In the genomic region with DNA sequence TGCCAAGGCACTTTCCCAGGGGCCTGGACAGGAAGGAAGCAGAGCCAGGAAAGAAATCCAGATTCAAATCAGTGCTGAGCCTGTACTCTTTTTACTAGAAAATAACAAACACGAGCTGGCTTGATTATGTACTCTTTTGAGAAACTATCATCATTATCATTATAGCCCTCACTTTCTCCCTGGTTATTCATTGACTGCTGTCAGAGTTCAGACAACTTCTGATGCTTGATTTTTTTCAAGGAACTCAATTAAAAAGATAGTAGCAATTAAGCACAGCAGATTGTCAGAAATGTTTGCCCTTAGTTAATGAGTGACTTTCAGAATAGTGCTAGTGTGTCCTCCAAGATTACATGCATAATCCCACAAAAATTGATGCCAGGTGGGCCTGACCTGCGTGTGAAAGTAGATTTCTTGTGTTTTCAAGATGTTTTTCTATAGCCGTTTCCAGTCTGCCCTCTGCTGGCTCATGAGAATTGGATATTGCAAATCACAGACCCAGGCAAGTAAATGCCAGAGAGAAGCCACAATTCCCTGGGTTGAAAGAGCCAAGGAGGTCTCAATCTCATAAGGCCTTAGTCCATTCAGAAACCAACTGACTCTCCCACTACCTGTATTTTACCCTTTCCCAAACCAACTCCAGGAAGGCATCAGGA, we compare ENCODE assay signal across 10 cellular contexts. TPM values are rescaled to one million over a fixed set of nuclear protein-coding genes. Genes with fewer than 3 reads are reported as not detected.
DNase-seq lines count a peak whose midpoint lies in the region; ATAC-seq, FAIRE-seq and TF ChIP-seq lines count a peak whose summit lies in the region.
"Had no signal": no experiment of that assay in that cellular context is flagged by ENCODE, and none has a peak within 500 bp of the region (broad histone marks: within the 10 kb centered on the region; RNA-seq: fewer than 3 reads in every experiment).

No MANE protein-coding gene starts in this region.

- WGBS in pancreas, 2 donors, result 2 to 3% methylated on average over 3 of the region's 3 CpGs

- no peaks in the 10 kb centered on the region for H4K20me1 ChIP-seq in KMS-11 (ENCODE audit: insufficient read depth)

- H3K36me3 Mint-ChIP-seq in brain, result no peaks in the 10 kb centered on the region

- H3K4me2 ChIP-seq in KMS-11, result no peak overlapping the region

- peak; percentile 53 for DNase-seq in DMS 273 (lab: John Stamatoyannopoulos, UW; ENCODE audit: unreplicated experiment)
- no peak for DNase-seq in DMS 273 treated with DMSO at 0.1 percent for 48 hours (lab: John Stamatoyannopoulos, UW)
- DNase-seq in pancreas, result peak in 1 of 6 donors; percentile 12
- DNase-seq in Right ventricle myocardium inferior (ENCODE audit: missing footprints), result no peak

- H3K9me3 Mint-ChIP-seq in brain, result no peaks in the 10 kb centered on the region
- H3K9me3 Mint-ChIP-seq: T-helper 1 cell treated with Interleukin-12 subunit alpha and Interleukin-12 subunit beta and Interleukin-4 antibody, amounts not matched to agents 30 μg/mL and 1 μg/mL, for 36 hours had no signal

- H3K27ac Mint-ChIP-seq in brain, result peak overlapping the region in 3 of 5 experiments; percentile 2 to 64 (median 28)
- H3K27ac Mint-ChIP-seq: T-helper 1 cell treated with Interleukin-12 subunit alpha and Interleukin-12 subunit beta and Interleukin-4 antibody, amounts not matched to agents 30 μg/mL and 1 μg/mL, for 36 hours had no signal

- intact Hi-C loops in pancreas (cut with DNase I), result no loop called here
- intact Hi-C loops in Right ventricle myocardium inferior (cut with DNase I), result no loop called here

- H3K4me1 ChIP-seq in KMS-11 (ENCODE audit: low read depth, poor library complexity, severe bottlenecking) (peaks cover 5% of the 10 kb centered on the region), pancreas (no peaks in the 10 kb centered on the region)

- peak; percentile 61 for TF ChIP-seq CTCF in KMS-11 (conservative IDR thresholded peaks at IDR 0.05; ENCODE audit: low read depth, low read length)
- peak; percentile 54 to 72 for TF ChIP-seq CTCF in brain (conservative IDR thresholded peaks at IDR 0.05)
- no peak for TF ChIP-seq CTCF in pancreas (IDR thresholded peaks at IDR 0.05)

- no peak overlapping the region for H3K9ac ChIP-seq in KMS-11

- peaks cover 9% of the 10 kb centered on the region for H3K4me1 Mint-ChIP-seq in brain

- no peaks in the 10 kb centered on the region for H3K9me3 ChIP-seq in pancreas

- H3K36me3 ChIP-seq in KMS-11 (ENCODE audit: insufficient read depth), result no peaks in the 10 kb centered on the region
- no peaks in the 10 kb centered on the region for H3K36me3 ChIP-seq in pancreas

- no peak overlapping the region for H3K27ac ChIP-seq in KMS-11
- H3K27ac ChIP-seq in pancreas, result no peak overlapping the region

- no peak overlapping the region for H2AFZ ChIP-seq in KMS-11 (ENCODE audit: low read depth)

- no peak overlapping the region for H3K4me3 Mint-ChIP-seq in brain
- H3K4me3 Mint-ChIP-seq: T-helper 1 cell treated with Interleukin-12 subunit alpha and Interleukin-12 subunit beta and Interleukin-4 antibody, amounts not matched to agents 30 μg/mL and 1 μg/mL, for 36 hours had no signal

- no peaks in the 10 kb centered on the region for H3K27me3 ChIP-seq in KMS-11 (ENCODE audit: insufficient read depth, low read depth)
- no peaks in the 10 kb centered on the region for H3K27me3 ChIP-seq in pancreas

- H3K27me3 Mint-ChIP-seq in brain, result no peaks in the 10 kb centered on the region

- peak; percentile 76 for FAIRE-seq in pancreas (lab: Jason Lieb, UNC)
- FAIRE-seq: A204.1 had no signal

- H3K4me3 ChIP-seq in KMS-11 (IDR thresholded peaks at IDR 0.05; ENCODE audit: insufficient read depth, low read depth, low read length) (no peak overlapping the region), pancreas (no peak overlapping the region)

- no peaks in the 10 kb centered on the region for H3K79me2 ChIP-seq in KMS-11 (ENCODE audit: insufficient read depth, low read depth)

- ATAC-seq in pancreas (peak in 3 of 4 donors; percentile 49 to 62 (median 56)), HG03139 (IDR thresholded peaks at IDR 0.05; ENCODE audit: unreplicated experiment) (no peak), Right ventricle myocardium inferior (no peak), HG02840 (IDR thresholded peaks at IDR 0.05; ENCODE audit: low FRiP score, unreplicated experiment) (no peak)

RNA-seq across cellular contexts. Expression of a gene that starts 14.3 kb away (rescaled TPM):
- polyA plus RNA-seq in brain (ENCODE audit: insufficient read depth, low read depth, low replicate concordance) (10.2 TPM), pancreas (10 to 100 TPM in 1 of 2 donors, 1 to 10 TPM in 1; 2.5 to 12.3 TPM)
- total RNA-seq in pancreas (10 to 100 TPM in 5 of 6 donors, 1 to 10 TPM in 1; 9.6 to 16.1 (median 12.4) TPM), Right ventricle myocardium inferior (33.3 TPM)

Comparison
In these comparisons a context has a peak if more than half of its experiments do, and no peak if none do; other contexts are left out.
1. CTCF ChIP-seq: peak in KMS-11 (single experiment) and brain (2 of 2); none in pancreas (0 of 4).
2. ATAC-seq: peak in pancreas (3 of 4); none in HG03139 (single experiment), Right ventricle myocardium inferior (single experiment) and HG02840 (single experiment).